ENCODE assay signal across 10 cellular contexts in the genomic region with DNA sequence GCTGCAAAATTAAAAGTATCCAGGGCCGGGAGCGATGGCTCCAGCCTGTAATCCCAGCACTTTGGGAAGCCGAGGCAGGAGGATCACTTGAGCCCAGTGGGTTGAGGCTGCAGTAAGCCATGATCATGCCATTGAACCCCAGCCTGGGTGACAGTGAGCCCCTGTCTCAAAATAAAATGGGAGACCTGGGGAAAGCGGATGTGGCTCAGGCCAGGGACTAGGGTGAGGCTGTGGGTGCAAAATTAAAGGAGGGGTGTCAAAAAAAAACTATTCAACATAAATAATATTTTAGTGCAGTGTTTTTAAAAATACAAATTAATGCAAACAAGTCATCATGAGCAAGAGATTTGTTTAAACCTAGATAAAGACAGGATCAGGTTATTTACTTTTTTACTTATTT.
A peak's percentile ranks its signal among the peaks of the same experiment; 100 is the strongest.
DNase-seq lines count a peak whose midpoint lies in the region; ATAC-seq and TF ChIP-seq lines count a peak whose summit lies in the region.
"Had no signal": no experiment of that assay in that cellular context is flagged by ENCODE, and none has a peak within 500 bp of the region (broad histone marks: within the 10 kb centered on the region; RNA-seq: fewer than 3 reads in every experiment).

No MANE protein-coding gene starts in this region.

- no peak for ATAC-seq in GM21447 (IDR thresholded peaks at IDR 0.05; ENCODE audit: unreplicated experiment)

- H3K27me3 Mint-ChIP-seq in activated CD4-positive, alpha-beta T cell treated with anti-CD3 and anti-CD28 coated beads, Interleukin-2, amount 10 ng/mL, durations not matched to agents 7 days and 5 days, result peaks cover 34% of the 10 kb centered on the region

- H3K4me3 Mint-ChIP-seq in activated CD4-positive, alpha-beta T cell treated with anti-CD3 and anti-CD28 coated beads, Interleukin-2, amount 10 ng/mL, durations not matched to agents 7 days and 5 days, result no peak overlapping the region

- H3K4me3 ChIP-seq in ACC112 (ENCODE audit: low read depth, low read length), result peak overlapping the region; percentile 76
- H3K4me3 ChIP-seq in HUES64 (ENCODE audit: low read length), result peak overlapping the region; percentile 44; the same call in 1 of the 2 replicates
- H3K4me3 ChIP-seq in esophagus muscularis mucosa, result peak overlapping the region; percentile 52 to 58 (median 54)
- H3K4me3 ChIP-seq in parathyroid adenoma (ENCODE audit: low read depth, low read length), result no peak overlapping the region

- DNase-seq in esophagus muscularis mucosa (ENCODE audit: extremely low spot score) (no peak), ACHN (no peak), anterior cingulate cortex (lab: John Stamatoyannopoulos, UW) (no peak)
- no peak for DNase-seq in activated CD4-positive, alpha-beta T cell treated with anti-CD3 and anti-CD28 coated beads, Interleukin-2, amount 10 ng/mL, durations not matched to agents 7 days and 5 days
- DNase-seq: midbrain, NCI-H187 treated with DMSO at 0.1 percent for 48 hours had no signal

- no peak overlapping the region for H3K4me2 ChIP-seq in parathyroid adenoma (ENCODE audit: low read length)

- in situ Hi-C loops in ACHN (cut with HindIII; ENCODE audit: low pct_ligation_motif_present, low pct_unique_long_range_greater_than_20kb, low sequenced_read_pairs), result no loop called here

- H3K9me3 Mint-ChIP-seq in activated CD4-positive, alpha-beta T cell treated with anti-CD3 and anti-CD28 coated beads, Interleukin-2, amount 10 ng/mL, durations not matched to agents 7 days and 5 days, result no peaks in the 10 kb centered on the region

- H3K27ac ChIP-seq in ACC112 (ENCODE audit: low read depth, low read length) (no peak overlapping the region), HUES64 (ENCODE audit: low read depth, low read length) (no peak overlapping the region), esophagus muscularis mucosa (replicated peaks in 1 of 4) (peak overlapping the region; percentile 81 to 83 (median 83)), parathyroid adenoma (peak overlapping the region; percentile 29)

- POLR2A ChIA-PET in activated CD4-positive, alpha-beta T cell treated with anti-CD3 and anti-CD28 coated beads, Interleukin-2, amount 10 ng/mL, durations not matched to agents 7 days and 5 days (lab: Charles Lee), result no interaction called here

- TF ChIP-seq CTCF in esophagus muscularis mucosa (IDR thresholded peaks at IDR 0.05), result no peak
- no peak for TF ChIP-seq CTCF in parathyroid adenoma (IDR thresholded peaks at IDR 0.05)

- no peak overlapping the region for H3K27ac Mint-ChIP-seq in activated CD4-positive, alpha-beta T cell treated with anti-CD3 and anti-CD28 coated beads, Interleukin-2, amount 10 ng/mL, durations not matched to agents 7 days and 5 days

- H3K4me1 Mint-ChIP-seq in activated CD4-positive, alpha-beta T cell treated with anti-CD3 and anti-CD28 coated beads, Interleukin-2, amount 10 ng/mL, durations not matched to agents 7 days and 5 days, result peaks cover 5% of the 10 kb centered on the region

- WGBS in HUES64, result 80% methylated on average over 4 of the region's 4 CpGs
- 99% methylated on average over 4 of the region's 4 CpGs for WGBS in esophagus muscularis mucosa

- no peak for TF ChIP-seq POLR2A in esophagus muscularis mucosa (IDR thresholded peaks at IDR 0.05; ENCODE audit: low read depth)

- CTCF ChIA-PET in activated CD4-positive, alpha-beta T cell treated with anti-CD3 and anti-CD28 coated beads, Interleukin-2, amount 10 ng/mL, durations not matched to agents 7 days and 5 days (lab: Charles Lee), result no interaction called here

- H3K4me1 ChIP-seq in ACC112 (ENCODE audit: control insufficient read depth, insufficient read depth, low read length, unreplicated experiment) (peaks cover 21% of the 10 kb centered on the region), HUES64 (ENCODE audit: insufficient read depth, low read length) (peaks cover 4% of the 10 kb centered on the region; the same call in 1 of the 2 replicates), esophagus muscularis mucosa (peaks cover 12 to 56% (median 50%) of the 10 kb centered on the region in 4 donors), parathyroid adenoma (no peaks in the 10 kb centered on the region)

- no peaks in the 10 kb centered on the region for H3K79me2 ChIP-seq in ACC112 (ENCODE audit: control insufficient read depth, insufficient read depth, low read length, unreplicated experiment)
- H3K79me2 ChIP-seq in parathyroid adenoma, result no peaks in the 10 kb centered on the region

- TF ChIP-seq EP300 in esophagus muscularis mucosa (IDR thresholded peaks at IDR 0.05), result no peak

- H3K9ac ChIP-seq in HUES64 (ENCODE audit: low read depth, low read length) (peak overlapping the region; percentile 37; the same call in 1 of the 2 replicates), parathyroid adenoma (no peak overlapping the region)

- H3K36me3 ChIP-seq in ACC112 (ENCODE audit: insufficient read depth, low read length) (no peaks in the 10 kb centered on the region), HUES64 (ENCODE audit: insufficient read depth, low read length) (no peaks in the 10 kb centered on the region), esophagus muscularis mucosa (no peaks in the 10 kb centered on the region), parathyroid adenoma (ENCODE audit: control insufficient read depth, insufficient read depth, low read length) (no peaks in the 10 kb centered on the region)

- H3K27me3 ChIP-seq in ACC112 (ENCODE audit: insufficient read depth, low read length) (no peaks in the 10 kb centered on the region), HUES64 (ENCODE audit: insufficient read depth, low read length) (peaks cover 12% of the 10 kb centered on the region), esophagus muscularis mucosa (no peaks in the 10 kb centered on the region), parathyroid adenoma (ENCODE audit: control insufficient read depth, insufficient read depth, low read length) (no peaks in the 10 kb centered on the region)

- H3K36me3 Mint-ChIP-seq in activated CD4-positive, alpha-beta T cell treated with anti-CD3 and anti-CD28 coated beads, Interleukin-2, amount 10 ng/mL, durations not matched to agents 7 days and 5 days (ENCODE audit: low read depth), result no peaks in the 10 kb centered on the region

- H2AFZ ChIP-seq in ACC112 (ENCODE audit: low read length, unreplicated experiment) (peak overlapping the region; percentile 80), parathyroid adenoma (peak overlapping the region; percentile 79)

- intact Hi-C loops in esophagus muscularis mucosa (cut with DNase I), result no loop called here

- no peaks in the 10 kb centered on the region for H3K9me3 ChIP-seq in HUES64 (ENCODE audit: insufficient read depth, low read depth, low read length)
- H3K9me3 ChIP-seq in esophagus muscularis mucosa, result no peaks in the 10 kb centered on the region
- H3K9me3 ChIP-seq in parathyroid adenoma (ENCODE audit: control insufficient read depth, low read length), result no peaks in the 10 kb centered on the region

Comparison
In these comparisons a context has a peak if more than half of its experiments do, and no peak if none do; other contexts are left out.
1. H3K27ac ChIP-seq: peak in esophagus muscularis mucosa (4 of 4) and parathyroid adenoma (single experiment); none in ACC112 (single experiment) and HUES64 (single experiment).